ENCODE assay signal across 2 cellular contexts in genomic region chrX:21905976-21906375, GRCh38.
TF ChIP-seq lines count a peak whose summit lies in the region.

No MANE protein-coding gene starts in this region.

TF ChIP-seq in GM23338, 12 proteins besides CTCF, POLR2A, EP300 and RAD21:
- TF ChIP-seq REST (IDR thresholded peaks at IDR 0.05; ENCODE audit: unreplicated experiment) = no peak
- TF ChIP-seq EZH2 (IDR thresholded peaks at IDR 0.05; ENCODE audit: low read depth, unreplicated experiment) = no peak
- TF ChIP-seq ZNF331 (CRISPR knock-in tag; IDR thresholded peaks at IDR 0.05; ENCODE audit: low read depth) = no peak
- no peak for TF ChIP-seq POLR2AphosphoS5 (IDR thresholded peaks at IDR 0.05; ENCODE audit: low read depth)
- no peak for TF ChIP-seq CREB1 (CRISPR knock-in tag; IDR thresholded peaks at IDR 0.05; ENCODE audit: low read depth)

TF ChIP-seq in WTC11, 78 proteins besides CTCF, POLR2A, EP300 and RAD21:
- no peak for TF ChIP-seq ZNF416 (CRISPR knock-in tag; IDR thresholded peaks at IDR 0.05)
- TF ChIP-seq USF1 (CRISPR knock-in tag; IDR thresholded peaks at IDR 0.05) = no peak
- no peak for TF ChIP-seq PREB (CRISPR knock-in tag; IDR thresholded peaks at IDR 0.05; ENCODE audit: borderline replicate concordance)
- TF ChIP-seq SMAD4 (CRISPR knock-in tag; IDR thresholded peaks at IDR 0.05) = no peak
- no peak for TF ChIP-seq TEAD4 (CRISPR knock-in tag; IDR thresholded peaks at IDR 0.05)
- TF ChIP-seq, protein P1, sequence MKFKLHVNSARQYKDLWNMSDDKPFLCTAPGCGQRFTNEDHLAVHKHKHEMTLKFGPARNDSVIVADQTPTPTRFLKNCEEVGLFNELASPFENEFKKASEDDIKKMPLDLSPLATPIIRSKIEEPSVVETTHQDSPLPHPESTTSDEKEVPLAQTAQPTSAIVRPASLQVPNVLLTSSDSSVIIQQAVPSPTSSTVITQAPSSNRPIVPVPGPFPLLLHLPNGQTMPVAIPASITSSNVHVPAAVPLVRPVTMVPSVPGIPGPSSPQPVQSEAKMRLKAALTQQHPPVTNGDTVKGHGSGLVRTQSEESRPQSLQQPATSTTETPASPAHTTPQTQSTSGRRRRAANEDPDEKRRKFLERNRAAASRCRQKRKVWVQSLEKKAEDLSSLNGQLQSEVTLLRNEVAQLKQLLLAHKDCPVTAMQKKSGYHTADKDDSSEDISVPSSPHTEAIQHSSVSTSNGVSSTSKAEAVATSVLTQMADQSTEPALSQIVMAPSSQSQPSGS (CRISPR knock-in tag; IDR thresholded peaks at IDR 0.05; ENCODE audit: borderline replicate concordance, low read depth) = no peak
- TF ChIP-seq, protein P2, sequence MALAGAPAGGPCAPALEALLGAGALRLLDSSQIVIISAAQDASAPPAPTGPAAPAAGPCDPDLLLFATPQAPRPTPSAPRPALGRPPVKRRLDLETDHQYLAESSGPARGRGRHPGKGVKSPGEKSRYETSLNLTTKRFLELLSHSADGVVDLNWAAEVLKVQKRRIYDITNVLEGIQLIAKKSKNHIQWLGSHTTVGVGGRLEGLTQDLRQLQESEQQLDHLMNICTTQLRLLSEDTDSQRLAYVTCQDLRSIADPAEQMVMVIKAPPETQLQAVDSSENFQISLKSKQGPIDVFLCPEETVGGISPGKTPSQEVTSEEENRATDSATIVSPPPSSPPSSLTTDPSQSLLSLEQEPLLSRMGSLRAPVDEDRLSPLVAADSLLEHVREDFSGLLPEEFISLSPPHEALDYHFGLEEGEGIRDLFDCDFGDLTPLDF (CRISPR knock-in tag; IDR thresholded peaks at IDR 0.05) = no peak
- TF ChIP-seq NR2C2 (CRISPR knock-in tag; IDR thresholded peaks at IDR 0.05) = no peak
- TF ChIP-seq PRDM15 (CRISPR knock-in tag; IDR thresholded peaks at IDR 0.05) = no peak
